27 cellular contexts compared by ENCODE assay signal in genomic region chr12:96912261-96912660, GRCh38.
"Had no signal": no experiment of that assay in that cellular context is flagged by ENCODE, and none has a peak within 500 bp of the region (broad histone marks: within the 10 kb centered on the region; RNA-seq: fewer than 3 reads in every experiment).

No MANE protein-coding gene starts in this region.

- FAIRE-seq: astrocyte had no signal

- H3K4me1 ChIP-seq: testis, uterus had no signal

- H3K27ac ChIP-seq: brain microvascular endothelial cell, esophagus muscularis mucosa, foreskin keratinocyte, heart right ventricle, left ventricle myocardium inferior, pancreas, prostate gland, right atrium auricular region, testis, transverse colon, uterus had no signal

- H3K27me3 ChIP-seq: brain microvascular endothelial cell, esophagus muscularis mucosa, foreskin keratinocyte, heart right ventricle, pancreas, right atrium auricular region, testis, transverse colon, uterus had no signal

- H3K36me3 ChIP-seq: brain microvascular endothelial cell, esophagus muscularis mucosa, left ventricle myocardium inferior, pancreas, prostate gland, right atrium auricular region, transverse colon, uterus had no signal

- H3K9me3 Mint-ChIP-seq: activated B cell treated with CpG ODN at 0.5 μM for 24 hours; activated T-helper 17 cell treated with anti-CD3 and anti-CD28 coated beads, Interleukin-2, amount 50 U/mL, for 72 hours; dendritic cell treated with granulocyte-macrophage colony-stimulating factor and Interleukin-4, amounts not matched to agents 40 ng/mL and 50 ng/mL, for 4 days had no signal

- ATAC-seq: activated CD8-positive, alpha-beta T cell treated with anti-CD3 and anti-CD28 coated beads for 36 hours; activated T-cell treated with anti-CD3 and anti-CD28 coated beads, Interleukin-2, amount 50 U/mL, for 4 hours; activated T-helper 17 cell treated with anti-CD3 and anti-CD28 coated beads, Interleukin-2, amount 50 U/mL, for 72 hours; foreskin keratinocyte; mucosa of descending colon; pancreas; stimulated activated naive CD8-positive, alpha-beta T cell treated with anti-CD3 and anti-CD28 coated beads, Interleukin-15, Interleukin-2, amounts not matched to agents 100 U/mL and 50 U/mL, for 24 hours had no signal

- H3K9me3 ChIP-seq: esophagus muscularis mucosa, heart right ventricle, left ventricle myocardium inferior, mucosa of descending colon, pancreas, prostate gland, right atrium auricular region, testis, transverse colon, uterus had no signal

- H3K27me3 Mint-ChIP-seq: activated B cell treated with CpG ODN at 0.5 μM for 24 hours; activated CD8-positive, alpha-beta T cell treated with anti-CD3 and anti-CD28 coated beads for 36 hours; activated T-helper 17 cell treated with anti-CD3 and anti-CD28 coated beads, Interleukin-2, amount 50 U/mL, for 72 hours; dendritic cell treated with granulocyte-macrophage colony-stimulating factor and Interleukin-4, amounts not matched to agents 40 ng/mL and 50 ng/mL, for 4 days had no signal

- H3K4me3 Mint-ChIP-seq: activated B cell treated with CpG ODN at 0.5 μM for 24 hours; activated CD8-positive, alpha-beta T cell treated with anti-CD3 and anti-CD28 coated beads for 36 hours; activated T-cell treated with anti-CD3 and anti-CD28 coated beads, Interleukin-2, amount 50 U/mL, for 4 hours; dendritic cell treated with granulocyte-macrophage colony-stimulating factor and Interleukin-4, amounts not matched to agents 40 ng/mL and 50 ng/mL, for 4 days; endodermal cell had no signal

- H3K4me3 ChIP-seq: esophagus muscularis mucosa, heart right ventricle, left ventricle myocardium inferior, mucosa of descending colon, pancreas, prostate gland, right atrium auricular region, testis, transverse colon, uterus had no signal

- DNase-seq: activated B cell treated with CpG ODN at 0.5 μM for 24 hours; activated CD4-positive, alpha-beta T cell treated with anti-CD3 and anti-CD28 coated beads, Interleukin-2, amount 50 U/mL, for 1 hour; activated CD8-positive, alpha-beta T cell treated with anti-CD3 and anti-CD28 coated beads for 36 hours; activated gamma-delta T cell treated with Interleukin-2 at 50 U/mL for 16 hours; activated naive CD4-positive, alpha-beta T cell treated with anti-CD3 and anti-CD28 coated beads, Interleukin-2, amount 50 U/mL, for 16 hours; activated T-cell treated with anti-CD3 and anti-CD28 coated beads, Interleukin-2, amount 50 U/mL, for 4 hours; amniotic stem cell; brain microvascular endothelial cell; central memory CD4-positive, alpha-beta T cell; endodermal cell; foreskin keratinocyte; heart right ventricle; left ventricle myocardium inferior; mucosa of descending colon; pancreas; stimulated activated CD4-positive, alpha-beta T cell treated with anti-CD3 and anti-CD28 coated beads, Interleukin-4, amount 100 ng/mL, for 1 hour; stimulated activated naive CD8-positive, alpha-beta T cell treated with anti-CD3 and anti-CD28 coated beads, Interleukin-15, Interleukin-2, amounts not matched to agents 100 U/mL and 50 U/mL, for 24 hours; T-helper 2 cell; testis; transverse colon; uterus had no signal

- H3K27ac Mint-ChIP-seq: activated B cell treated with CpG ODN at 0.5 μM for 24 hours; dendritic cell treated with granulocyte-macrophage colony-stimulating factor and Interleukin-4, amounts not matched to agents 40 ng/mL and 50 ng/mL, for 4 days had no signal
